Comparison of ENCODE assay signal across 9 cellular contexts in genomic region chr12:124498870-124499753, GRCh38.
A peak's percentile ranks its signal among the peaks of the same experiment; 100 is the strongest.
DNase-seq lines count a peak whose midpoint lies in the region; ATAC-seq, FAIRE-seq and TF ChIP-seq lines count a peak whose summit lies in the region.
"Had no signal": no experiment of that assay in that cellular context is flagged by ENCODE, and none has a peak within 500 bp of the region (broad histone marks: within the 10 kb centered on the region; RNA-seq: fewer than 3 reads in every experiment).

No MANE protein-coding gene starts in this region.

- H3K4me3 ChIP-seq in GM12878 (no peak overlapping the region), MG63 (no peak overlapping the region)

- H3K36me3 ChIP-seq in GM12878 (ENCODE audit: control insufficient read depth in 2 of 2, insufficient read depth in 2 of 2, low read length in 1 of 2) (peaks cover 0 to 12% of the 10 kb centered on the region in 2 experiments), MG63 (peaks cover 13% of the 10 kb centered on the region)

- H3K79me2 ChIP-seq in GM12878 (ENCODE audit: control insufficient read depth, insufficient read depth, low read length), result peaks cover 54% of the 10 kb centered on the region

- no peaks in the 10 kb centered on the region for H3K27me3 Mint-ChIP-seq in T-helper 2 cell treated with Interferon-gamma antibody and Interleukin-4, amounts not matched to agents 5 μg/mL and 100 μg/mL, for 36 hours (ENCODE audit: low read depth)

- TF ChIP-seq POLR2A in GM12878 (IDR thresholded peaks at IDR 0.05; ENCODE audit: low read depth, low read length), result no peak

- no peaks in the 10 kb centered on the region for H3K27me3 ChIP-seq in GM12878 (replicated peaks in 1 of 2; ENCODE audit: control insufficient read depth in 2 of 2, insufficient read depth in 2 of 2, low read length in 1 of 2)
- no peaks in the 10 kb centered on the region for H3K27me3 ChIP-seq in MG63

- no peak overlapping the region for H3K9ac ChIP-seq in GM12878 (ENCODE audit: control insufficient read depth, insufficient read depth, low read length)

- no peaks in the 10 kb centered on the region for H3K9me3 Mint-ChIP-seq in T-helper 2 cell treated with Interferon-gamma antibody and Interleukin-4, amounts not matched to agents 5 μg/mL and 100 μg/mL, for 36 hours

- H3K4me2 ChIP-seq in GM12878 (ENCODE audit: control insufficient read depth, insufficient read depth), result no peak overlapping the region

- RAD21 ChIA-PET in GM12878 (lab: Charles Lee; ENCODE audit: unreplicated experiment), result interaction anchor here (1.7 kb wide), 1 partner anchor 43 kb away, joined by 3 read pairs; no protein-coding TSS in a partner anchor

- H3K27ac Mint-ChIP-seq in T-helper 2 cell treated with Interferon-gamma antibody and Interleukin-4, amounts not matched to agents 5 μg/mL and 100 μg/mL, for 36 hours, result no peak overlapping the region

- TF ChIP-seq EP300 in GM12878 (IDR thresholded peaks at IDR 0.05; ENCODE audit: borderline replicate concordance in 1 of 2, control insufficient read depth in 1 of 2, low read depth in 2 of 2, low read length in 2 of 2), result no peak

- POLR2A ChIA-PET in GM12878 (lab: Charles Lee), result no interaction called here

- DNase-seq in HCEC 1CT (peak; percentile 40), GM12878 (ENCODE audit: low read depth, low spot score) (no peak), iris pigment epithelial cell (ENCODE audit: low read depth) (peak; percentile 90), stromal cell of bone marrow (ENCODE audit: low read depth) (peak; percentile 40), CD1c-positive myeloid dendritic cell (ENCODE audit: extremely low spot score) (no peak), MG63 (no peak)
- DNase-seq in T-helper 2 cell treated with Interferon-gamma antibody and Interleukin-4, amounts not matched to agents 5 μg/mL and 100 μg/mL, for 36 hours (ENCODE audit: low spot score), result no peak
- DNase-seq: activated T-cell treated with anti-CD3 and anti-CD28 coated beads, Interleukin-2, amount 50 U/mL, for 48 hours had no signal

- SMC1A ChIA-PET in GM12878 (lab: Charles Lee; ENCODE audit: uncharacterized antibody, unreplicated experiment), result interaction anchor here (1.3 kb wide), 1 partner anchor 47 kb away, joined by 3 read pairs; no protein-coding TSS in a partner anchor

- TF ChIP-seq CTCF in GM12878 (IDR thresholded peaks at IDR 0.05 in 2 of 3, conservative IDR thresholded peaks at IDR 0.05 in 1 of 3; ENCODE audit: control insufficient read depth in 2 of 3, extremely low read depth in 1 of 3, insufficient read depth in 1 of 3, low read depth in 3 of 3, low read length in 3 of 3), result no peak

- peaks cover 3% of the 10 kb centered on the region for H3K4me1 Mint-ChIP-seq in T-helper 2 cell treated with Interferon-gamma antibody and Interleukin-4, amounts not matched to agents 5 μg/mL and 100 μg/mL, for 36 hours (ENCODE audit: low read depth)

- H3K27ac ChIP-seq in GM12878 (ENCODE audit: control insufficient read depth, insufficient read depth), result no peak overlapping the region

- H2AFZ ChIP-seq in GM12878 (ENCODE audit: control insufficient read depth, low read depth, low read length), result no peak overlapping the region

- H3K9me3 ChIP-seq in GM12878 (replicated peaks; ENCODE audit: control insufficient read depth, insufficient read depth, low read length), result no peaks in the 10 kb centered on the region
- no peaks in the 10 kb centered on the region for H3K9me3 ChIP-seq in MG63

- 86% methylated on average over 24 of the region's 26 CpGs for WGBS in GM12878 (ENCODE audit: insufficient coverage, insufficient replicate concordance, low lambda C conversion rate, missing lambda C conversion rate)

- H3K36me3 Mint-ChIP-seq in T-helper 2 cell treated with Interferon-gamma antibody and Interleukin-4, amounts not matched to agents 5 μg/mL and 100 μg/mL, for 36 hours (ENCODE audit: low read depth), result no peaks in the 10 kb centered on the region

- no peak overlapping the region for H3K4me3 Mint-ChIP-seq in T-helper 2 cell treated with Interferon-gamma antibody and Interleukin-4, amounts not matched to agents 5 μg/mL and 100 μg/mL, for 36 hours

- H4K20me1 ChIP-seq in GM12878 (ENCODE audit: control insufficient read depth, insufficient read depth), result peaks cover 3% of the 10 kb centered on the region; the same call in 1 of the 2 replicates

- in situ Hi-C loops in GM12878 (cut with MboI), result no loop called here

- intact Hi-C loops in GM12878 (cut with micrococcal nuclease; ENCODE audit: unreplicated experiment), result no loop called here

- ATAC-seq in GM12878 (no peak), HG02852 (IDR thresholded peaks at IDR 0.05; ENCODE audit: unreplicated experiment) (no peak)

- H3K4me1 ChIP-seq in GM12878 (ENCODE audit: control insufficient read depth, insufficient read depth, low read length), result peaks cover 37% of the 10 kb centered on the region

- FAIRE-seq in GM12878 (lab: Jason Lieb, UNC), result no peak

- no peak for TF ChIP-seq RAD21 in GM12878 (IDR thresholded peaks at IDR 0.05; ENCODE audit: insufficient read depth, low read depth, low read length)

- BruUV-seq in GM12878 (replicated peaks; lab: Mats Ljungman, UMichigan), result no TSS peak

- CTCF ChIA-PET in GM12878 (lab: Yijun Ruan, JAX), result no interaction called here

TF ChIP-seq in GM12878, 131 proteins besides CTCF, POLR2A, EP300 and RAD21:
- TF ChIP-seq SPI1 (IDR thresholded peaks at IDR 0.05; ENCODE audit: borderline replicate concordance, insufficient read depth, low read depth, low read length) (no peak), ATF7 (IDR thresholded peaks at IDR 0.05; ENCODE audit: low read depth) (peak; percentile 64)

Comparison
In these comparisons a context has a peak if more than half of its experiments do, and no peak if none do; other contexts are left out.
1. DNase-seq: peak in HCEC 1CT (single experiment), iris pigment epithelial cell (single experiment) and stromal cell of bone marrow (single experiment); none in GM12878 (single experiment), CD1c-positive myeloid dendritic cell (single experiment), MG63 (single experiment) and T-helper 2 cell treated with Interferon-gamma antibody and Interleukin-4, amounts not matched to agents 5 μg/mL and 100 μg/mL, for 36 hours (single experiment).